Comparison of ENCODE assay signal across 8 cellular contexts in the genomic region with DNA sequence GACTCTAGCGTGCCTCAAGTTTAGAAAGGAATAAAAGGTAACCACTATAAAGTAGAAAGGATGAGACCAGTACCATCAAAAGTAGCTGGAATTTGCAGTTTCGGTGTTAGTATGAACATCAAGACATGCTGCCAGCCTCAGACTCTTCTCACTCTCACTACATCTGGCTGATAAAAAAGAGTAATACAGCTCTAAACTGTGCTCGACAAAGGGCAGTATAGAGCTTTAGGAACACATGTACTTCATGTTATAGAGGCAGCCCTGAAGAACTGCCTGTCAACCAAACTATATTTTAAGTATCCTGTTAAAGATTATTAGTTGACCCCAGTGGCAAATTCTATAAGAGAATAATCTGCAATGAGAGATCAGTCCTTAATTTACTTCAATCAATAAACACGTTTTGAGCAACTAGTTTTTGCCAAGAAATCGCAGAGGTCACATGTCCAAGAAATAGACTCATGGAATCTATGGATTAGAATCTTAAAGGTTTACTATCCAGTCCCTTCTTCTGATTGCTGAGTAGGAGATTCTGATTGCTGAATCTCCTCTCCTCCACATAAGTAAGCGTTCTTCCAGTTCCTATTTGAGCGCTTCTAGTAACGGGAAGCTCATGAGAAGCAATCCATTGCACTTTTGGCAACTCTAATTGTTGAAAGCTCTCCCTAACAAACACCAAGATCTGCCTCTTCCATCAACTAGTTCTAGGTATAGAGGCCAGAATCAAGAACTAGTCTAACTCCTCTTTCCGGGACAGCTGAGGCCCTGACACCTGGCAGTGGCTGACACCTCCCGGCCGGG. TPM values are rescaled to one million over a fixed set of nuclear protein-coding genes. Genes with fewer than 3 reads are reported as not detected.
DNase-seq lines count a peak whose midpoint lies in the region; ATAC-seq and TF ChIP-seq lines count a peak whose summit lies in the region.

No MANE protein-coding gene starts in this region.

- TF ChIP-seq POLR2A in esophagus squamous epithelium (IDR thresholded peaks at IDR 0.05) (no peak), ovary (IDR thresholded peaks at IDR 0.05) (no peak)

- peak; percentile 32 for ATAC-seq in GM21737 (IDR thresholded peaks at IDR 0.05; ENCODE audit: unreplicated experiment)
- ATAC-seq in sciatic nerve = no peak

- H3K9ac ChIP-seq in BLaER1 = peak overlapping the region; percentile 90

- peaks cover 32% of the 10 kb centered on the region for H4K20me1 ChIP-seq in BLaER1

- H3K9me3 ChIP-seq in BLaER1 (no peaks in the 10 kb centered on the region), esophagus squamous epithelium (no peaks in the 10 kb centered on the region), ovary (no peaks in the 10 kb centered on the region)

- intact Hi-C loops in esophagus squamous epithelium (cut with DNase I) (no loop called here), ovary (cut with DNase I) (no loop called here), sciatic nerve (cut with DNase I) (no loop called here)

- peaks cover 32% of the 10 kb centered on the region for H3K4me1 ChIP-seq in BLaER1
- peaks cover 10 to 52% (median 22%) of the 10 kb centered on the region in 3 donors for H3K4me1 ChIP-seq in esophagus squamous epithelium
- peaks cover 3% of the 10 kb centered on the region for H3K4me1 ChIP-seq in ovary (ENCODE audit: insufficient read depth)

- DNase-seq in SK-MEL-5 (ENCODE audit: low read depth, low spot score) (peak; percentile 20), esophagus squamous epithelium (lab: John Stamatoyannopoulos, UW) (no peak), ovary (no peak), GM03348 (ENCODE audit: low spot score) (no peak), sciatic nerve (ENCODE audit: low spot score) (no peak), ureter (ENCODE audit: low spot score) (no peak)

- 8 to 11% methylated on average over 9 of the region's 11 CpGs for WGBS in esophagus squamous epithelium, 2 donors
- WGBS in ovary, 3 donors = 6 to 11% (median 8%) methylated on average over 11 of the region's 11 CpGs

- no peak for TF ChIP-seq EP300 in ovary (IDR thresholded peaks at IDR 0.05)

- peak overlapping the region; percentile 82 for H3K4me3 ChIP-seq in BLaER1
- peak overlapping the region; percentile 69 to 94 (median 88) for H3K4me3 ChIP-seq in esophagus squamous epithelium
- peak overlapping the region; percentile 64 for H3K4me3 ChIP-seq in ovary

- H3K4me2 ChIP-seq in BLaER1 = peak overlapping the region; percentile 85

- peak overlapping the region; percentile 89 for H3K27ac ChIP-seq in BLaER1
- peak overlapping the region; percentile 89 to 97 (median 94) for H3K27ac ChIP-seq in esophagus squamous epithelium
- peak overlapping the region; percentile 92 to 97 for H3K27ac ChIP-seq in ovary

- H3K36me3 ChIP-seq in BLaER1 = peaks cover 12% of the 10 kb centered on the region
- peaks cover 0 to 22% (median 9%) of the 10 kb centered on the region in 3 donors for H3K36me3 ChIP-seq in esophagus squamous epithelium
- no peaks in the 10 kb centered on the region for H3K36me3 ChIP-seq in ovary

- TF ChIP-seq CTCF in esophagus squamous epithelium (IDR thresholded peaks at IDR 0.05) (no peak), ovary (IDR thresholded peaks at IDR 0.05) (no peak)

- in situ Hi-C loops in SK-MEL-5 (cut with HindIII; ENCODE audit: low pct_unique_long_range_greater_than_20kb, low sequenced_read_pairs) = no loop called here

- H3K27me3 ChIP-seq in BLaER1 (no peaks in the 10 kb centered on the region), esophagus squamous epithelium (no peaks in the 10 kb centered on the region), ovary (no peaks in the 10 kb centered on the region)

RNA-seq across cellular contexts. Expression of gene XPA, which starts 0.9 kb away (rescaled TPM):
- 9.9 and 10.8 TPM in 2 replicates for total RNA-seq in SK-MEL-5 (2014; rRNA removed; shearing (Covaris generic))
- polyA plus RNA-seq in SK-MEL-5 (2015; cell fraction: cytosol; rRNA removed) = 6.5 and 7.6 TPM in 2 replicates
- polyA plus RNA-seq in SK-MEL-5 (2015; cell fraction: nucleus; rRNA removed) = 11.4 and 14.0 TPM in 2 replicates
- 10 to 100 TPM in 2 of 4 donors, 1 to 10 TPM in 2; 8.5 to 14.5 (median 10.3) TPM for total RNA-seq in esophagus squamous epithelium
- total RNA-seq in ovary = 10 to 100 TPM; 13.7 to 23.6 (median 16.7) TPM
- 10 to 100 TPM; 16.0 to 20.4 TPM for polyA plus RNA-seq in ovary
- total RNA-seq in sciatic nerve = 21.0 TPM
- 21.7 TPM for total RNA-seq in ureter
